Comparison of ENCODE assay signal across 16 cellular contexts in the genomic region with DNA sequence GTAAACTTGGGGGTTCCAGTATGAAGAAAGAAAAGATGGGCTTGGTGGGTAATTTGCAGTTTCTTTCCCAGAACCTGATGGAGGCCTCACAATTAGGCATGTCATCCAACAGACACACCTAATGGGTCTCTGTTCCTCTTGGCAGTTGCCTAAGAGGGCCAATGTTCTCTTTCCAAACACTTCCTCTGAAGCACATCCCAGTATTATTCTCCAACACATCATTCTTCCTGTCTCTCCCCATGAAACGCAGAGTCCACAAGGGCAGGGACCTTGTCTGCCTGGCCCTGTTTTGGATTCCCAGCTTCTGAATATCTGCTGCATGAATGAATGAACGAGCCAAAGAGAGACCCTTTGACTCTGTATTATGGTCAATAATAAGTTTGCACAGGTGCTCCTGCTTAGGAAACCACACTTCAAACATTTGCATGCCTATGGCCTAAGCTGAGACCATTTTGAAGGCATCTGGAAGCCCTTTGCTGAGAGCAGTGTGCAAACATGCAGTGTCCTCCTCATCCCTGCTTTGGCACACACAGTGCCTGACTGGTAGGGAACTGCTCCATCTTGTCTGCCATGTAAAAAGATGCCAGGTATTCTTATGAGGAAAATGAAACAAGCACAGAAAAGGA.
"Had no signal": no experiment of that assay in that cellular context is flagged by ENCODE, and none has a peak within 500 bp of the region (broad histone marks: within the 10 kb centered on the region; RNA-seq: fewer than 3 reads in every experiment).

No MANE protein-coding gene starts in this region.

- H3K9me3 ChIP-seq: spleen, testis, upper lobe of right lung had no signal

- H3K4me3 ChIP-seq: hepatocyte, spleen, testis, upper lobe of right lung had no signal

- H3K4me1 ChIP-seq: testis, upper lobe of right lung had no signal

- H3K36me3 ChIP-seq: spleen, upper lobe of right lung had no signal

- DNase-seq: activated CD4-positive, alpha-beta T cell treated with anti-CD3 and anti-CD28 coated beads, Interleukin-2, amount 50 U/mL, for 1 hour; activated CD4-positive, CD25-positive, alpha-beta regulatory T cell treated with anti-CD3 and anti-CD28 coated beads, Interleukin-2, amount 50 U/mL, for 72 hours; activated CD8-positive, alpha-beta memory T cell treated with anti-CD3 and anti-CD28 coated beads, Interleukin-2, amount 50 U/mL, for 4 hours; activated naive CD4-positive, alpha-beta T cell treated with anti-CD3 and anti-CD28 coated beads, Interleukin-2, amount 50 U/mL, for 16 hours; activated T-cell treated with anti-CD3 and anti-CD28 coated beads, Interleukin-2, amount 50 U/mL, for 4 hours; aorta; effector memory CD4-positive, alpha-beta T cell; left cardiac atrium; occipital lobe; retina; spleen; stimulated activated CD4-positive, alpha-beta T cell treated with anti-CD3 and anti-CD28 coated beads, Interleukin-4, amount 100 ng/mL, for 4 hours; testis; upper lobe of right lung had no signal

- H3K27me3 ChIP-seq: spleen, testis, upper lobe of right lung had no signal

- ATAC-seq: activated T-cell treated with anti-CD3 and anti-CD28 coated beads, Interleukin-2, amount 50 U/mL, for 4 hours; left cardiac atrium; stimulated activated memory B cell treated with anti-CD40 and anti-IgM and Interleukin-4, amounts not matched to agents 10 μg/mL and 1 μg/mL and 100 μg/mL, for 72 hours; upper lobe of right lung had no signal

- H3K27ac ChIP-seq: hepatocyte, spleen, testis, upper lobe of right lung had no signal
